In genomic region chr4:25890653-25891485, GRCh38 we compare ENCODE assay signal across 18 cellular contexts. TPM values are rescaled to one million over a fixed set of nuclear protein-coding genes. Genes with fewer than 3 reads are reported as not detected.
DNase-seq lines count a peak whose midpoint lies in the region; ATAC-seq, FAIRE-seq and TF ChIP-seq lines count a peak whose summit lies in the region.
"Had no signal": no experiment of that assay in that cellular context is flagged by ENCODE, and none has a peak within 500 bp of the region (broad histone marks: within the 10 kb centered on the region; RNA-seq: fewer than 3 reads in every experiment).

No MANE protein-coding gene starts in this region.

- H3K4me3 ChIP-seq in astrocyte (ENCODE audit: insufficient read depth, low read depth, low read length): no peak overlapping the region
- H3K4me3 ChIP-seq: cardiac muscle cell had no signal

- no peak overlapping the region for H3K27ac Mint-ChIP-seq in astrocyte (ENCODE audit: unreplicated experiment)
- H3K27ac Mint-ChIP-seq in CD4-positive, alpha-beta T cell: no peak overlapping the region
- H3K27ac Mint-ChIP-seq: stimulated activated naive B cell treated with anti-CD40 and anti-IgM and Interleukin-4, amounts not matched to agents 10 μg/mL and 1 μg/mL and 100 μg/mL, for 72 hours; T-helper 17 cell had no signal

- H3K4me2 ChIP-seq in astrocyte (ENCODE audit: low read length): no peak overlapping the region

- H3K79me2 ChIP-seq in astrocyte (ENCODE audit: insufficient read depth, low read length): no peaks in the 10 kb centered on the region

- no peaks in the 10 kb centered on the region for H3K27me3 ChIP-seq in astrocyte (ENCODE audit: insufficient read depth, low read length)
- no peaks in the 10 kb centered on the region for H3K27me3 ChIP-seq in CD4-positive, alpha-beta T cell (ENCODE audit: control insufficient read depth, insufficient read depth, low read length)
- H3K27me3 ChIP-seq: cardiac muscle cell, neutrophil had no signal

- no peaks in the 10 kb centered on the region for H3K36me3 ChIP-seq in astrocyte (ENCODE audit: insufficient read depth, low read length)
- H3K36me3 ChIP-seq: cardiac muscle cell, neutrophil had no signal

- no peak for FAIRE-seq in astrocyte (lab: Jason Lieb, UNC)
- FAIRE-seq: D721Med, GM18507 had no signal

- no peaks in the 10 kb centered on the region for H4K20me1 ChIP-seq in astrocyte (ENCODE audit: insufficient read depth, low read length)

- peaks cover 3% of the 10 kb centered on the region for H3K27me3 Mint-ChIP-seq in astrocyte (ENCODE audit: low read depth, unreplicated experiment)
- no peaks in the 10 kb centered on the region for H3K27me3 Mint-ChIP-seq in CD4-positive, alpha-beta T cell
- H3K27me3 Mint-ChIP-seq: stimulated activated naive B cell treated with anti-CD40 and anti-IgM and Interleukin-4, amounts not matched to agents 10 μg/mL and 1 μg/mL and 100 μg/mL, for 72 hours; T-helper 17 cell had no signal

- peak overlapping the region; percentile 60 for H2AFZ ChIP-seq in astrocyte (ENCODE audit: low read depth, low read length)

- H3K36me3 Mint-ChIP-seq in astrocyte (ENCODE audit: low read depth, unreplicated experiment): no peaks in the 10 kb centered on the region
- H3K36me3 Mint-ChIP-seq in CD4-positive, alpha-beta T cell (ENCODE audit: low read depth): no peaks in the 10 kb centered on the region

- DNase-seq in DMS79 (lab: John Stamatoyannopoulos, UW) (peak; percentile 12), NCI-H1092 (lab: John Stamatoyannopoulos, UW) (peak; percentile 13), astrocyte (ENCODE audit: low read depth) (no peak), medulla oblongata (ENCODE audit: extremely low spot score) (peak; percentile 18), RKO (ENCODE audit: low spot score) (no peak)
- DNase-seq in CD4-positive, alpha-beta T cell: no peak
- DNase-seq: activated CD4-positive, CD25-positive, alpha-beta regulatory T cell treated with anti-CD3 and anti-CD28 coated beads, Interleukin-2, amount 50 U/mL, for 72 hours; activated naive CD4-positive, alpha-beta T cell treated with anti-CD3 and anti-CD28 coated beads, Interleukin-2, amount 50 U/mL, for 16 hours; foreskin fibroblast; NCI-H774; stimulated activated naive B cell treated with anti-CD40 and anti-IgM and Interleukin-4, amounts not matched to agents 10 μg/mL and 1 μg/mL and 100 μg/mL, for 72 hours; T-helper 17 cell had no signal

- no peak for TF ChIP-seq CTCF in astrocyte (IDR thresholded peaks at IDR 0.05; ENCODE audit: insufficient read depth, low read depth, low read length)
- TF ChIP-seq CTCF in CD4-positive, alpha-beta T cell (IDR thresholded peaks at IDR 0.05): no peak

- no peaks in the 10 kb centered on the region for H3K4me1 Mint-ChIP-seq in astrocyte (ENCODE audit: low read depth, unreplicated experiment)
- no peaks in the 10 kb centered on the region for H3K4me1 Mint-ChIP-seq in CD4-positive, alpha-beta T cell (ENCODE audit: low read depth)

- POLR2A ChIA-PET in CD4-positive, alpha-beta T cell (lab: Charles Lee): interaction anchor here (0.5 kb wide), 1 partner anchor 28 kb away, joined by 3 read pairs; no protein-coding TSS in a partner anchor

- no peaks in the 10 kb centered on the region for H3K9me3 ChIP-seq in astrocyte (ENCODE audit: insufficient read depth, low read depth, low read length)
- H3K9me3 ChIP-seq in CD4-positive, alpha-beta T cell (ENCODE audit: control insufficient read depth, low read length): no peaks in the 10 kb centered on the region
- H3K9me3 ChIP-seq: neutrophil had no signal

- no peak overlapping the region for H3K27ac ChIP-seq in astrocyte (ENCODE audit: low read depth, low read length)
- H3K27ac ChIP-seq in CD4-positive, alpha-beta T cell (ENCODE audit: low read depth, low read length): no peak overlapping the region
- H3K27ac ChIP-seq: cardiac muscle cell, neutrophil had no signal

- CTCF ChIA-PET in CD4-positive, alpha-beta T cell (lab: Charles Lee): no interaction called here

- intact Hi-C loops in CD4-positive, alpha-beta T cell (cut with DNase I, micrococcal nuclease): no loop called here

- no peak overlapping the region for H3K4me3 Mint-ChIP-seq in astrocyte (ENCODE audit: unreplicated experiment)
- H3K4me3 Mint-ChIP-seq in CD4-positive, alpha-beta T cell: no peak overlapping the region
- H3K4me3 Mint-ChIP-seq: stimulated activated naive B cell treated with anti-CD40 and anti-IgM and Interleukin-4, amounts not matched to agents 10 μg/mL and 1 μg/mL and 100 μg/mL, for 72 hours; T-helper 17 cell had no signal

- no peaks in the 10 kb centered on the region for H3K9me3 Mint-ChIP-seq in astrocyte (ENCODE audit: unreplicated experiment)
- H3K9me3 Mint-ChIP-seq in CD4-positive, alpha-beta T cell: no peaks in the 10 kb centered on the region
- H3K9me3 Mint-ChIP-seq: stimulated activated naive B cell treated with anti-CD40 and anti-IgM and Interleukin-4, amounts not matched to agents 10 μg/mL and 1 μg/mL and 100 μg/mL, for 72 hours had no signal

- H3K9ac ChIP-seq in astrocyte (ENCODE audit: low read length): no peak overlapping the region

- H3K4me1 ChIP-seq in astrocyte (ENCODE audit: insufficient read depth, low read length): no peaks in the 10 kb centered on the region

- ATAC-seq in HG03439 (IDR thresholded peaks at IDR 0.05; ENCODE audit: unreplicated experiment) (no peak), HG02884 (IDR thresholded peaks at IDR 0.05; ENCODE audit: unreplicated experiment) (no peak)
- ATAC-seq in CD4-positive, alpha-beta T cell (ENCODE audit: poor library complexity): no peak
- ATAC-seq: stimulated activated naive B cell treated with anti-CD40 and anti-IgM and Interleukin-4, amounts not matched to agents 10 μg/mL and 1 μg/mL and 100 μg/mL, for 72 hours; T-helper 17 cell had no signal

RNA-seq across cellular contexts. Expression of gene SMIM20, which starts 23.2 kb away (rescaled TPM):
- total RNA-seq in astrocyte: 19.4 and 22.3 TPM in 2 replicates
- total RNA-seq in CD4-positive, alpha-beta T cell: 1 to 10 TPM; 7.2 to 9.1 TPM

RNA-seq across cellular contexts. Expression of gene SEL1L3, which starts 28.1 kb away (rescaled TPM):
- 24.9 and 32.7 TPM in 2 replicates for total RNA-seq in astrocyte
- total RNA-seq in CD4-positive, alpha-beta T cell: 10 to 100 TPM; 34.9 to 36.5 TPM

Comparison
In these comparisons a context has a peak if more than half of its experiments do, and no peak if none do; other contexts are left out.
1. DNase-seq: peak in DMS79 (single experiment), NCI-H1092 (single experiment) and medulla oblongata (single experiment); none in astrocyte (single experiment), RKO (single experiment) and CD4-positive, alpha-beta T cell (0 of 10).